Comparison of ENCODE assay signal across 8 cellular contexts in genomic region chr1:169809370-169810095, GRCh38. TPM values are rescaled to one million over a fixed set of nuclear protein-coding genes. Genes with fewer than 3 reads are reported as not detected.
DNase-seq lines count a peak whose midpoint lies in the region; ATAC-seq and TF ChIP-seq lines count a peak whose summit lies in the region.

No MANE protein-coding gene starts in this region.

- H3K4me1 ChIP-seq in adrenal gland (replicated peaks in 1 of 2) (no peaks in the 10 kb centered on the region), hepatocyte (ENCODE audit: insufficient read depth) (no peaks in the 10 kb centered on the region)

- DNase-seq in A172 (ENCODE audit: low spot score) (peak; percentile 51), EH (ENCODE audit: low read depth) (peak; percentile 48), NCI-H1105 treated with DMSO at 0.1 percent for 48 hours (lab: John Stamatoyannopoulos, UW) (peak; percentile 44), adrenal gland (peak in 4 of 7 donors; percentile 17 to 34 (median 26)), hepatocyte (ENCODE audit: low spot score) (peak; percentile 66), stromal cell of bone marrow (ENCODE audit: low read depth) (peak; percentile 20), OCI-M2 (lab: John Stamatoyannopoulos, UW; ENCODE audit: unreplicated experiment) (no peak)

- H4K20me1 ChIP-seq in hepatocyte (ENCODE audit: insufficient read depth, poor library complexity, severe bottlenecking): no peaks in the 10 kb centered on the region

- H3K79me2 ChIP-seq in hepatocyte: no peaks in the 10 kb centered on the region

- no peaks in the 10 kb centered on the region for H3K9me2 ChIP-seq in hepatocyte (replicated peaks; ENCODE audit: insufficient read depth)

- H2AFZ ChIP-seq in hepatocyte: no peak overlapping the region

- H3K36me3 ChIP-seq in adrenal gland (replicated peaks in 1 of 2): no peaks in the 10 kb centered on the region
- no peaks in the 10 kb centered on the region for H3K36me3 ChIP-seq in hepatocyte (replicated peaks; ENCODE audit: insufficient read depth, low read depth)

- no peaks in the 10 kb centered on the region for H3K27me3 ChIP-seq in adrenal gland
- no peaks in the 10 kb centered on the region for H3K27me3 ChIP-seq in hepatocyte

- no peak for ATAC-seq in HG02870 (IDR thresholded peaks at IDR 0.05; ENCODE audit: unreplicated experiment)

- H3K27ac ChIP-seq in adrenal gland (no peak overlapping the region), hepatocyte (no peak overlapping the region)

- 54 to 60% (median 57%) methylated on average over 4 of the region's 4 CpGs for WGBS in adrenal gland, 4 donors
- 60% methylated on average over 4 of the region's 4 CpGs for WGBS in hepatocyte (ENCODE audit: low lambda C conversion rate, missing lambda C conversion rate)

- TF ChIP-seq CTCF in adrenal gland (IDR thresholded peaks at IDR 0.05): peak; percentile 44 to 64 (median 53)
- peak; percentile 65 for TF ChIP-seq CTCF in hepatocyte (IDR thresholded peaks at IDR 0.05; ENCODE audit: poor library complexity)

- TF ChIP-seq POLR2A in adrenal gland (IDR thresholded peaks at IDR 0.05): no peak

- H3K4me3 ChIP-seq in adrenal gland (no peak overlapping the region), hepatocyte (no peak overlapping the region)

- H3K9me3 ChIP-seq in adrenal gland (replicated peaks in 1 of 3) (no peaks in the 10 kb centered on the region), hepatocyte (ENCODE audit: low read depth) (no peaks in the 10 kb centered on the region)

- intact Hi-C loops in adrenal gland (cut with DNase I): loop anchor here in 1 of 2 donors (5.0 to 10.0 kb wide), 2 partner anchors 225 to 262 kb away; partner anchors contain the start of gene F5

- no peak overlapping the region for H3K4me2 ChIP-seq in hepatocyte

RNA-seq across cellular contexts. Expression of gene METTL18, which starts 14.8 kb away (rescaled TPM):
- total RNA-seq in A172 (2014; rRNA removed; shearing (Covaris generic)): 16.0 and 26.0 TPM in 2 replicates
- total RNA-seq in adrenal gland (1 to 10 TPM; 4.1 to 8.7 (median 6.6) TPM), hepatocyte (7.4 and 10.8 TPM in 2 replicates)
- polyA plus RNA-seq in adrenal gland (10 to 100 TPM in 1 of 3 donors, 1 to 10 TPM in 2; 5.7 to 11.4 (median 7.2) TPM), hepatocyte (6.1 and 8.7 TPM in 2 replicates)
